Comparison of ENCODE assay signal across 11 cellular contexts in genomic region chr15:66766282-66767228, GRCh38.
DNase-seq lines count a peak whose midpoint lies in the region; ATAC-seq and TF ChIP-seq lines count a peak whose summit lies in the region.
"Had no signal": no experiment of that assay in that cellular context is flagged by ENCODE, and none has a peak within 500 bp of the region (broad histone marks: within the 10 kb centered on the region; RNA-seq: fewer than 3 reads in every experiment).

No MANE protein-coding gene starts in this region.

- H3K27ac ChIP-seq in MM.1S (ENCODE audit: low read length) (no peak overlapping the region), osteoblast (ENCODE audit: low read depth, low read length) (peak overlapping the region; percentile 70)
- H3K27ac ChIP-seq: WERI-Rb-1 had no signal

- no peaks in the 10 kb centered on the region for H3K9me3 Mint-ChIP-seq in endothelial cell (ENCODE audit: unreplicated experiment)

- TF ChIP-seq CTCF in MM.1S (IDR thresholded peaks at IDR 0.05; ENCODE audit: low read length) (no peak), endothelial cell (IDR thresholded peaks at IDR 0.05; ENCODE audit: unreplicated experiment) (no peak), osteoblast (IDR thresholded peaks at IDR 0.05; ENCODE audit: extremely low read depth, low read depth, low read length) (no peak)

- 0 out of 2 replicates have a peak overlapping the region, but pooled peaks have one; percentile 0 for H3K4me2 ChIP-seq in MM.1S (ENCODE audit: low read depth, low read length)
- H3K4me2 ChIP-seq in osteoblast (ENCODE audit: insufficient read depth, low read length) = peak overlapping the region; percentile 2

- H3K4me3 Mint-ChIP-seq in endothelial cell (ENCODE audit: unreplicated experiment) = no peak overlapping the region

- no peaks in the 10 kb centered on the region for H3K4me1 ChIP-seq in MM.1S (ENCODE audit: low read length)
- H3K4me1 ChIP-seq in osteoblast (ENCODE audit: insufficient read depth, low read length) = peaks cover 60% of the 10 kb centered on the region

- H3K27me3 ChIP-seq in MM.1S (replicated peaks; ENCODE audit: insufficient read depth, low read length) (peaks cover 23% of the 10 kb centered on the region; the same call in 1 of the 2 replicates), osteoblast (ENCODE audit: insufficient read depth, low read length) (no peaks in the 10 kb centered on the region)

- H4K20me1 ChIP-seq in MM.1S (ENCODE audit: insufficient read depth, low read length) = no peaks in the 10 kb centered on the region
- peaks cover 68% of the 10 kb centered on the region for H4K20me1 ChIP-seq in osteoblast (ENCODE audit: insufficient read depth, low read length)

- no peaks in the 10 kb centered on the region for H3K36me3 Mint-ChIP-seq in endothelial cell (ENCODE audit: low read depth, unreplicated experiment)

- H3K9ac ChIP-seq in MM.1S (ENCODE audit: low read length) = no peak overlapping the region

- no peaks in the 10 kb centered on the region for H3K9me2 ChIP-seq in MM.1S (replicated peaks; ENCODE audit: insufficient read depth, low read length)

- H3K27me3 Mint-ChIP-seq in endothelial cell (ENCODE audit: unreplicated experiment) = peaks cover 6% of the 10 kb centered on the region

- no peak overlapping the region for H2AFZ ChIP-seq in MM.1S (ENCODE audit: low read length)
- H2AFZ ChIP-seq in osteoblast (ENCODE audit: low read length) = no peak overlapping the region

- peaks cover 62% of the 10 kb centered on the region for H3K4me1 Mint-ChIP-seq in endothelial cell (ENCODE audit: unreplicated experiment)

- H3K4me3 ChIP-seq in MM.1S (ENCODE audit: low read length) (no peak overlapping the region), osteoblast (ENCODE audit: insufficient read depth, low read length) (no peak overlapping the region)

- DNase-seq in AG20443 (ENCODE audit: low spot score) (peak; percentile 75), MM.1S (no peak), endothelial cell (ENCODE audit: low spot score) (no peak), osteoblast (ENCODE audit: insufficient read length, low spot score, missing footprints) (peak; percentile 97), NK-92 (lab: John Stamatoyannopoulos, UW; ENCODE audit: unreplicated experiment) (no peak), erythroblast (lab: John Stamatoyannopoulos, UW) (no peak)
- DNase-seq: activated naive CD4-positive, alpha-beta T cell treated with Interleukin-2 at 50 U/mL for 16 hours; NCI-H748 treated with DMSO at 0.1 percent for 48 hours; WERI-Rb-1 had no signal

- H3K27ac Mint-ChIP-seq in endothelial cell (ENCODE audit: unreplicated experiment) = peak overlapping the region; percentile 84

- ATAC-seq in GM19397 (IDR thresholded peaks at IDR 0.05; ENCODE audit: unreplicated experiment) (no peak), HG03039 (IDR thresholded peaks at IDR 0.05; ENCODE audit: unreplicated experiment) (no peak)

- no peaks in the 10 kb centered on the region for H3F3A ChIP-seq in MM.1S (ENCODE audit: insufficient read depth, low read length)

- H3K9me3 ChIP-seq in MM.1S (replicated peaks; ENCODE audit: insufficient read depth, low read length) (no peaks in the 10 kb centered on the region), osteoblast (ENCODE audit: low read depth, low read length) (no peaks in the 10 kb centered on the region)

- no peaks in the 10 kb centered on the region for H3K36me3 ChIP-seq in MM.1S (replicated peaks; ENCODE audit: insufficient read depth, low read length)
- H3K36me3 ChIP-seq in osteoblast (ENCODE audit: insufficient read depth, low read length) = peaks cover 5% of the 10 kb centered on the region
- H3K36me3 ChIP-seq: WERI-Rb-1 had no signal

- H3K79me2 ChIP-seq in MM.1S (ENCODE audit: low read length) (no peaks in the 10 kb centered on the region), osteoblast (ENCODE audit: insufficient read depth, low read length) (peaks cover 90% of the 10 kb centered on the region)

- TF ChIP-seq POLR2A in erythroblast (IDR thresholded peaks at IDR 0.05; ENCODE audit: low read length) = no peak

Comparison
In these comparisons a context has a peak if more than half of its experiments do, and no peak if none do; other contexts are left out.
1. DNase-seq: peak in AG20443 (single experiment) and osteoblast (single experiment); none in MM.1S (single experiment), endothelial cell (single experiment), NK-92 (single experiment) and erythroblast (0 of 2).